ENCODE assay signal across 9 cellular contexts in the genomic region with DNA sequence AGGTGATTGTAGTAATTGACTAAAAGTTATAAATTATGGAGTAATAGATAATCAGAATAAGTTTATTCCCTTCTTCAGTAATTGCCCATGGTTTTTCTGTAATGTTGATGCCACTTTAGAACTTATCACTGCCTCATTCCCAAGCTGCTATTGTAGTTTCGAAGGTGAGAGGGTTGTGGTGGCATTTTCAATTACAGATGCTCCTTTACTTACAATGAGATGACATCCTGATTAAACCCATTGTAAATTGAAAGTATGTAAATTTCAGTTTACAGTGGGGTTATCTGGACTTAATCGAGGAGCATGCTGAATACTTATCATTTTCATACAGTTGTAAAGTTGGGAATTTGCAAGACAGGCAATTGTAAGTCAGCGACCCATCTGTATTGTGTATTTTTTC. TPM values are rescaled to one million over a fixed set of nuclear protein-coding genes. Genes with fewer than 3 reads are reported as not detected.
DNase-seq lines count a peak whose midpoint lies in the region; ATAC-seq, FAIRE-seq and TF ChIP-seq lines count a peak whose summit lies in the region.
"Had no signal": no experiment of that assay in that cellular context is flagged by ENCODE, and none has a peak within 500 bp of the region (broad histone marks: within the 10 kb centered on the region; RNA-seq: fewer than 3 reads in every experiment).

No MANE protein-coding gene starts in this region.

- DNase-seq in D721Med (ENCODE audit: insufficient read length, low spot score) (no peak), endothelial cell of umbilical vein (ENCODE audit: low read depth, low spot score) (no peak), NCI-H2196 treated with DMSO at 0.1 percent for 48 hours (lab: John Stamatoyannopoulos, UW; ENCODE audit: unreplicated experiment) (no peak), Kasumi-1 (lab: John Stamatoyannopoulos, UW) (no peak)
- DNase-seq: NCI-H510A had no signal

- peak overlapping the region; percentile 91 for H3K9ac ChIP-seq in OCI-LY1 (ENCODE audit: low read length)
- no peak overlapping the region for H3K9ac ChIP-seq in endothelial cell of umbilical vein (replicated peaks; ENCODE audit: extremely low read depth, insufficient read depth, low read length)

- H3K36me3 ChIP-seq in OCI-LY1 (ENCODE audit: insufficient read depth, low read length) (peaks cover 49% of the 10 kb centered on the region), endothelial cell of umbilical vein (ENCODE audit: control insufficient read depth in 2 of 2, extremely low read depth in 1 of 2, insufficient read depth in 2 of 2, low read length in 2 of 2) (peaks cover 0 to 2% of the 10 kb centered on the region in 2 experiments), neutrophil (no peaks in the 10 kb centered on the region)

- H3K4me2 ChIP-seq in OCI-LY1 (ENCODE audit: low read length) = peak overlapping the region; percentile 94
- H3K4me2 ChIP-seq in endothelial cell of umbilical vein (ENCODE audit: insufficient read depth, low read length) = peak overlapping the region; percentile 99

- H3K9me3 ChIP-seq in OCI-LY1 (ENCODE audit: low read length) (no peaks in the 10 kb centered on the region), endothelial cell of umbilical vein (replicated peaks; ENCODE audit: control insufficient read depth, insufficient read depth, low read length) (no peaks in the 10 kb centered on the region), neutrophil (no peaks in the 10 kb centered on the region)

- H2AFZ ChIP-seq in OCI-LY1 (ENCODE audit: low read length) (no peak overlapping the region), endothelial cell of umbilical vein (ENCODE audit: low read depth, low read length) (no peak overlapping the region)

- H4K20me1 ChIP-seq in OCI-LY1 (ENCODE audit: insufficient read depth, low read length) = peaks cover 7% of the 10 kb centered on the region; the same call in 1 of the 2 replicates
- H4K20me1 ChIP-seq in endothelial cell of umbilical vein (replicated peaks; ENCODE audit: control insufficient read depth, extremely low read depth, insufficient read depth, low read length) = peaks cover 6% of the 10 kb centered on the region

- H3K4me3 ChIP-seq in OCI-LY1 (ENCODE audit: low read depth, low read length, poor library complexity, severe bottlenecking) (peak overlapping the region; percentile 84), endothelial cell of umbilical vein (replicated peaks in 1 of 3; ENCODE audit: insufficient read depth in 1 of 3, low read depth in 1 of 3, low read length in 3 of 3) (peak overlapping the region in 1 of 3 experiments; percentile 98), neutrophil (ENCODE audit: low read depth in 1 of 2, low read length in 1 of 2) (no peak overlapping the region)

- no TSS peak for BruUV-seq in endothelial cell of umbilical vein (replicated peaks; lab: Mats Ljungman, UMichigan)

- POLR2A ChIA-PET in endothelial cell of umbilical vein (lab: Charles Lee) = no interaction called here

- TF ChIP-seq CTCF in D721Med (IDR thresholded peaks at IDR 0.05; ENCODE audit: insufficient read depth, missing control alignments) = no peak
- no peak for TF ChIP-seq CTCF in OCI-LY1 (IDR thresholded peaks at IDR 0.05; ENCODE audit: low read length)
- no peak for TF ChIP-seq CTCF in endothelial cell of umbilical vein (IDR thresholded peaks at IDR 0.05; ENCODE audit: extremely low read depth in 1 of 2, insufficient read depth in 1 of 2, low read depth in 1 of 2, low read length in 2 of 2)
- TF ChIP-seq CTCF in neutrophil (IDR thresholded peaks at IDR 0.05) = no peak

- peaks cover 71% of the 10 kb centered on the region for H3K4me1 ChIP-seq in OCI-LY1 (ENCODE audit: insufficient read depth, low read length, severe bottlenecking)
- peaks cover 46% of the 10 kb centered on the region for H3K4me1 ChIP-seq in endothelial cell of umbilical vein (ENCODE audit: control insufficient read depth, extremely low read depth, insufficient read depth, low read length)
- peaks cover 51 to 54% of the 10 kb centered on the region in 2 experiments for H3K4me1 ChIP-seq in neutrophil (ENCODE audit: control insufficient read depth in 1 of 2, insufficient read depth in 1 of 2, low read depth in 1 of 2, low read length in 1 of 2)

- dilution Hi-C loops in endothelial cell of umbilical vein (cut with MboI; ENCODE audit: extremely low pct_ligation_motif_present, low sequenced_read_pairs) = no loop called here

- intact Hi-C loops in endothelial cell of umbilical vein (cut with micrococcal nuclease) = no loop called here

- no peaks in the 10 kb centered on the region for H3F3A ChIP-seq in OCI-LY1 (ENCODE audit: insufficient read depth, low read length)

- peaks cover 76% of the 10 kb centered on the region for H3K79me2 ChIP-seq in OCI-LY1 (ENCODE audit: insufficient read depth, low read length)
- peaks cover 78% of the 10 kb centered on the region for H3K79me2 ChIP-seq in endothelial cell of umbilical vein (ENCODE audit: control insufficient read depth, insufficient read depth, low read length)

- no peaks in the 10 kb centered on the region for H3K9me1 ChIP-seq in endothelial cell of umbilical vein (replicated peaks; ENCODE audit: control insufficient read depth, extremely low read depth, insufficient read depth, low read length)

- peak; percentile 84 for FAIRE-seq in D721Med (lab: Jason Lieb, UNC)
- FAIRE-seq in endothelial cell of umbilical vein (lab: Jason Lieb, UNC) = no peak

- TF ChIP-seq POLR2A in endothelial cell of umbilical vein (IDR thresholded peaks at IDR 0.05; ENCODE audit: low read depth, low read length) = no peak

- ATAC-seq in GM21360 (IDR thresholded peaks at IDR 0.05; ENCODE audit: unreplicated experiment) = no peak
- ATAC-seq in HG03520 (IDR thresholded peaks at IDR 0.05; ENCODE audit: unreplicated experiment) = no peak

- H3K27me3 ChIP-seq in OCI-LY1 (ENCODE audit: insufficient read depth, low read length) (no peaks in the 10 kb centered on the region), endothelial cell of umbilical vein (ENCODE audit: control insufficient read depth in 2 of 2, insufficient read depth in 2 of 2, low read length in 2 of 2) (no peaks in the 10 kb centered on the region), neutrophil (no peaks in the 10 kb centered on the region)

- CTCF ChIA-PET in endothelial cell of umbilical vein (lab: Charles Lee) = interaction anchor here (3.1 kb wide), 1 partner anchor 12 kb away, joined by 22 read pairs; no protein-coding TSS in a partner anchor

- H3K9me2 ChIP-seq in OCI-LY1 (ENCODE audit: low read depth, low read length) = no peaks in the 10 kb centered on the region

- no peak overlapping the region for H3K27ac ChIP-seq in OCI-LY1 (ENCODE audit: low read depth, low read length, poor library complexity, severe bottlenecking)
- H3K27ac ChIP-seq in endothelial cell of umbilical vein (ENCODE audit: insufficient read depth, low read depth, low read length) = no peak overlapping the region
- peak overlapping the region; percentile 95 for H3K27ac ChIP-seq in neutrophil

TF ChIP-seq in endothelial cell of umbilical vein, 7 proteins besides CTCF, POLR2A, EP300 and RAD21:
- TF ChIP-seq, protein P1, sequence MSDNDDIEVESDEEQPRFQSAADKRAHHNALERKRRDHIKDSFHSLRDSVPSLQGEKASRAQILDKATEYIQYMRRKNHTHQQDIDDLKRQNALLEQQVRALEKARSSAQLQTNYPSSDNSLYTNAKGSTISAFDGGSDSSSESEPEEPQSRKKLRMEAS (IDR thresholded peaks at IDR 0.05; ENCODE audit: insufficient read depth, insufficient read length) = no peak
- TF ChIP-seq JUN (IDR thresholded peaks at IDR 0.05; ENCODE audit: borderline replicate concordance, insufficient read depth, insufficient read length, low read depth) (no peak), POLR2AphosphoS5 (IDR thresholded peaks at IDR 0.05; ENCODE audit: insufficient read depth, low read depth, low read length) (no peak), FOS (IDR thresholded peaks at IDR 0.05; ENCODE audit: borderline replicate concordance, insufficient read depth, low read length) (no peak), MYC (IDR thresholded peaks at IDR 0.05; ENCODE audit: low read depth, low read length) (no peak), GATA2 (IDR thresholded peaks at IDR 0.05; ENCODE audit: insufficient read depth, insufficient read length, low read depth, low read length) (no peak), EZH2 (IDR thresholded peaks at IDR 0.05; ENCODE audit: borderline replicate concordance, low read depth, low read length, severe bottlenecking) (no peak)
TF ChIP-seq in endothelial cell of umbilical vein: peak in this region for 0.

RNA-seq across cellular contexts. Expression of a gene that starts 2.9 kb away (rescaled TPM):
- total RNA-seq in endothelial cell of umbilical vein = 147 and 152 TPM in 2 replicates
- polyA plus RNA-seq in endothelial cell of umbilical vein = 49.9 and 65.7 TPM in 2 replicates
- polyA plus RNA-seq in endothelial cell of umbilical vein (2011; cell fraction: cytosol; rRNA removed) = 113 and 124 TPM in 2 replicates
- polyA plus RNA-seq in endothelial cell of umbilical vein (2011; cell fraction: nucleus; rRNA removed) = 62.7 and 69.5 TPM in 2 replicates
- 131 and 161 TPM in 2 replicates for polyA plus RNA-seq in endothelial cell of umbilical vein (2012)
- 34.1 and 35.6 TPM in 2 replicates for polyA minus RNA-seq in endothelial cell of umbilical vein
- polyA minus RNA-seq in endothelial cell of umbilical vein (2011; cell fraction: cytosol; rRNA and poly(A)+ RNA removed) = 33.0 TPM
- polyA minus RNA-seq in endothelial cell of umbilical vein (2011; cell fraction: nucleus; rRNA and poly(A)+ RNA removed) = 70.7 and 82.1 TPM in 2 replicates

RNA-seq across cellular contexts. Expression of a gene that starts 31.2 kb away (rescaled TPM):
- 25.1 and 25.4 TPM in 2 replicates for total RNA-seq in endothelial cell of umbilical vein
- polyA plus RNA-seq in endothelial cell of umbilical vein = 1.5 and 1.7 TPM in 2 replicates
- 1.7 and 2.5 TPM in 2 replicates for polyA plus RNA-seq in endothelial cell of umbilical vein (2011; cell fraction: cytosol; rRNA removed)
- 12.5 and 12.9 TPM in 2 replicates for polyA plus RNA-seq in endothelial cell of umbilical vein (2011; cell fraction: nucleus; rRNA removed)
- 12.9 and 13.2 TPM in 2 replicates for polyA plus RNA-seq in endothelial cell of umbilical vein (2012)
- polyA minus RNA-seq in endothelial cell of umbilical vein = 20.8 and 33.1 TPM in 2 replicates
- 31.9 TPM for polyA minus RNA-seq in endothelial cell of umbilical vein (2011; cell fraction: cytosol; rRNA and poly(A)+ RNA removed)
- polyA minus RNA-seq in endothelial cell of umbilical vein (2011; cell fraction: nucleus; rRNA and poly(A)+ RNA removed) = 33.0 and 37.7 TPM in 2 replicates
